ENCODE assay signal across 25 cellular contexts in genomic region chrX:117215683-117216082, GRCh38.
DNase-seq lines count a peak whose midpoint lies in the region; ATAC-seq, FAIRE-seq and TF ChIP-seq lines count a peak whose summit lies in the region.
"Had no signal": no experiment of that assay in that cellular context is flagged by ENCODE, and none has a peak within 500 bp of the region (broad histone marks: within the 10 kb centered on the region; RNA-seq: fewer than 3 reads in every experiment).

No MANE protein-coding gene starts in this region.

- H3K9me1 ChIP-seq in K562 (ENCODE audit: control insufficient read depth, insufficient read depth, low read length): no peaks in the 10 kb centered on the region

- intact Hi-C loops in HepG2 (cut with micrococcal nuclease; ENCODE audit: unreplicated experiment) (no loop called here), right lobe of liver (cut with DNase I) (no loop called here), K562 (cut with micrococcal nuclease) (no loop called here)

- H3K27me3 ChIP-seq in HepG2 (ENCODE audit: control insufficient read depth in 1 of 2, insufficient read depth in 2 of 2, low read length in 2 of 2) (no peaks in the 10 kb centered on the region), right lobe of liver (peaks cover 0 to 4% of the 10 kb centered on the region in 2 donors), K562 (ENCODE audit: control insufficient read depth in 2 of 2, insufficient read depth in 2 of 2, low read length in 2 of 2) (no peaks in the 10 kb centered on the region), osteoblast (ENCODE audit: insufficient read depth, low read length) (no peaks in the 10 kb centered on the region)
- H3K27me3 ChIP-seq: BE2C, BLaER1 had no signal

- H3K9ac ChIP-seq in HepG2 (ENCODE audit: insufficient read depth, low read depth, low read length) (no peak overlapping the region), K562 (ENCODE audit: insufficient read depth in 1 of 2, low read depth in 2 of 2, low read length in 2 of 2) (no peak overlapping the region)
- H3K9ac ChIP-seq: BLaER1 had no signal

- H4K20me1 ChIP-seq in HepG2 (ENCODE audit: insufficient read depth, low read length) (no peaks in the 10 kb centered on the region), K562 (replicated peaks; ENCODE audit: control insufficient read depth, insufficient read depth, low read length) (no peaks in the 10 kb centered on the region), osteoblast (ENCODE audit: insufficient read depth, low read length) (no peaks in the 10 kb centered on the region)
- H4K20me1 ChIP-seq: BLaER1 had no signal

- 0% methylated on average over 1 of the region's 1 CpG for WGBS in HepG2 (ENCODE audit: low lambda C conversion rate)
- WGBS in right lobe of liver (ENCODE audit: insufficient coverage, low coverage, low lambda C conversion rate, missing lambda C conversion rate): 83% methylated on average over 1 of the region's 1 CpG
- WGBS in K562 (ENCODE audit: insufficient coverage, low coverage, missing lambda C conversion rate): 0% methylated on average over 1 of the region's 1 CpG

- ATAC-seq in HepG2 (no peak), right lobe of liver (no peak), K562 (no peak), GM18870 (IDR thresholded peaks at IDR 0.05; ENCODE audit: unreplicated experiment) (no peak)
- ATAC-seq: GM12878 had no signal

- H3K27ac ChIP-seq in HepG2 (ENCODE audit: extremely low read length, insufficient read depth, low read length) (no peak overlapping the region), right lobe of liver (no peak overlapping the region), K562 (ENCODE audit: extremely low read depth, low read depth, low read length) (no peak overlapping the region), osteoblast (ENCODE audit: low read depth, low read length) (no peak overlapping the region)
- H3K27ac ChIP-seq: 22Rv1, BLaER1 had no signal

- FAIRE-seq in HepG2 (lab: Jason Lieb, UNC): no peak
- FAIRE-seq in K562 (lab: Jason Lieb, UNC): no peak
- FAIRE-seq: GM12878, GM12892, GM18507 had no signal

- in situ Hi-C loops in HepG2 (cut with HindIII; ENCODE audit: extremely low pct_ligation_motif_present, low pct_unique_long_range_greater_than_20kb): no loop called here
- in situ Hi-C loops in K562 (cut with MboI): no loop called here

- H2AFZ ChIP-seq in HepG2 (ENCODE audit: low read length) (no peak overlapping the region), K562 (ENCODE audit: low read depth, low read length) (no peak overlapping the region), osteoblast (ENCODE audit: low read length) (no peak overlapping the region)

- no peaks in the 10 kb centered on the region for H3K4me1 ChIP-seq in HepG2 (ENCODE audit: insufficient read depth, low read length)
- no peaks in the 10 kb centered on the region for H3K4me1 ChIP-seq in right lobe of liver
- H3K4me1 ChIP-seq in K562 (replicated peaks in 1 of 2; ENCODE audit: control insufficient read depth in 2 of 2, insufficient read depth in 2 of 2, low read length in 2 of 2): no peaks in the 10 kb centered on the region
- no peaks in the 10 kb centered on the region for H3K4me1 ChIP-seq in osteoblast (ENCODE audit: insufficient read depth, low read length)
- H3K4me1 ChIP-seq: BE2C, BLaER1 had no signal

- H3K9me3 ChIP-seq in HepG2 (ENCODE audit: low read length) (no peaks in the 10 kb centered on the region), right lobe of liver (no peaks in the 10 kb centered on the region), K562 (replicated peaks; ENCODE audit: control insufficient read depth, insufficient read depth, low read depth, low read length) (no peaks in the 10 kb centered on the region), osteoblast (ENCODE audit: low read depth, low read length) (no peaks in the 10 kb centered on the region)
- H3K9me3 ChIP-seq: BE2C, BLaER1 had no signal

- CTCF ChIA-PET in HepG2 (lab: Yijun Ruan, JAX; ENCODE audit: low intra/inter-chr PET ratio, low total read pairs): no interaction called here
- CTCF ChIA-PET in K562 (lab: Yijun Ruan, JAX; ENCODE audit: low intra/inter-chr PET ratio): no interaction called here

- H3K36me3 ChIP-seq in HepG2 (replicated peaks in 1 of 2; ENCODE audit: control insufficient read depth in 1 of 2, insufficient read depth in 2 of 2, low read length in 2 of 2) (no peaks in the 10 kb centered on the region), right lobe of liver (no peaks in the 10 kb centered on the region), K562 (ENCODE audit: control insufficient read depth, insufficient read depth, low read length) (no peaks in the 10 kb centered on the region), osteoblast (ENCODE audit: insufficient read depth, low read length) (no peaks in the 10 kb centered on the region)
- H3K36me3 ChIP-seq: BE2C, BLaER1 had no signal

- H3K4me2 ChIP-seq in HepG2 (ENCODE audit: low read depth, low read length): no peak overlapping the region
- no peak overlapping the region for H3K4me2 ChIP-seq in K562 (ENCODE audit: insufficient read depth, low read length)
- H3K4me2 ChIP-seq in osteoblast (ENCODE audit: insufficient read depth, low read length): no peak overlapping the region
- H3K4me2 ChIP-seq: BLaER1 had no signal

- TF ChIP-seq RAD21 in HepG2 (CRISPR knock-in tag; IDR thresholded peaks at IDR 0.05) (no peak), K562 (CRISPR knock-in tag; conservative IDR thresholded peaks at IDR 0.05 in 1 of 2, IDR thresholded peaks at IDR 0.05 in 1 of 2) (no peak)

- TF ChIP-seq POLR2A in HepG2 (IDR thresholded peaks at IDR 0.05; ENCODE audit: insufficient read depth in 1 of 2, low read depth in 2 of 2, low read length in 2 of 2): no peak
- TF ChIP-seq POLR2A in right lobe of liver (IDR thresholded peaks at IDR 0.05): no peak
- TF ChIP-seq POLR2A in K562 (conservative IDR thresholded peaks at IDR 0.05): no peak

- POLR2A ChIA-PET in HepG2 (lab: Yijun Ruan, JAX) (no interaction called here), K562 (lab: Yijun Ruan, JAX) (no interaction called here)

- TF ChIP-seq CTCF in HepG2 (CRISPR knock-in tag; IDR thresholded peaks at IDR 0.05): no peak
- no peak for TF ChIP-seq CTCF in right lobe of liver (IDR thresholded peaks at IDR 0.05)
- TF ChIP-seq CTCF in K562 (IDR thresholded peaks at IDR 0.05 in 2 of 3, conservative IDR thresholded peaks at IDR 0.05 in 1 of 3; ENCODE audit: insufficient read depth in 2 of 3, low read depth in 1 of 3, low read length in 3 of 3): no peak
- no peak for TF ChIP-seq CTCF in osteoblast (IDR thresholded peaks at IDR 0.05; ENCODE audit: extremely low read depth, low read depth, low read length)

- H3K79me2 ChIP-seq in HepG2 (ENCODE audit: insufficient read depth, low read length): no peaks in the 10 kb centered on the region
- no peaks in the 10 kb centered on the region for H3K79me2 ChIP-seq in K562 (ENCODE audit: control insufficient read depth, insufficient read depth, low read length)
- H3K79me2 ChIP-seq in osteoblast (ENCODE audit: insufficient read depth, low read length): no peaks in the 10 kb centered on the region

- H3K4me3 ChIP-seq in HepG2 (replicated peaks in 1 of 3; ENCODE audit: insufficient read depth in 1 of 3, low read depth in 2 of 3, low read length in 3 of 3) (no peak overlapping the region), right lobe of liver (no peak overlapping the region), K562 (no peak overlapping the region), osteoblast (ENCODE audit: insufficient read depth, low read length) (no peak overlapping the region)
- H3K4me3 ChIP-seq: BLaER1, GM12878 had no signal

- TF ChIP-seq EP300 in HepG2 (IDR thresholded peaks at IDR 0.05; ENCODE audit: low read depth in 2 of 2, low read length in 2 of 2) (no peak), HepG2 (CRISPR knock-in tag; IDR thresholded peaks at IDR 0.05; ENCODE audit: borderline replicate concordance) (no peak), K562 (IDR thresholded peaks at IDR 0.05; ENCODE audit: low read length) (no peak)

- DNase-seq in HepG2 (ENCODE audit: low spot score) (no peak), right lobe of liver (no peak), K562 (ENCODE audit: extremely low read depth in 1 of 4, low spot score in 3 of 4) (no peak), osteoblast (ENCODE audit: insufficient read length, low spot score, missing footprints) (peak; percentile 1)
- DNase-seq in activated CD4-positive, CD25-positive, alpha-beta regulatory T cell (lab: John Stamatoyannopoulos, UW): no peak
- DNase-seq: ACHN; BE2C; C1 segment of cervical spinal cord; CD4-positive, alpha-beta memory T cell; CD4-positive, CD25-positive, alpha-beta regulatory T cell; CD8-positive, alpha-beta memory T cell; COR-L47; DMS 273 treated with DMSO at 0.1 percent for 48 hours; DMS153; DMS53; DMS79; DND-41; EL; GDM1 had no signal

- BruUV-seq in HepG2 (replicated peaks; lab: Mats Ljungman, UMichigan): no TSS peak
- BruUV-seq in K562 (replicated peaks; lab: Mats Ljungman, UMichigan): no TSS peak

TF ChIP-seq in HepG2, 621 proteins besides CTCF, POLR2A, EP300 and RAD21:
- TF ChIP-seq MAFF (IDR thresholded peaks at IDR 0.05; ENCODE audit: low read depth, low read length) (peak; percentile 56; the same call in 1 of the 2 replicates), MAFK (conservative IDR thresholded peaks at IDR 0.05 in 1 of 2, IDR thresholded peaks at IDR 0.05 in 1 of 2; ENCODE audit: low read length in 2 of 2) (peak in 1 of 2 experiments; percentile 71; a peak in 2 of 4 replicates), KLF9 (CRISPR knock-in tag; IDR thresholded peaks at IDR 0.05; ENCODE audit: low read depth) (no peak)

TF ChIP-seq in K562, 482 proteins besides CTCF, POLR2A, EP300 and RAD21:
- TF ChIP-seq FOXA3 (CRISPR knock-in tag; conservative IDR thresholded peaks at IDR 0.05 in 1 of 2, IDR thresholded peaks at IDR 0.05 in 1 of 2) (no peak), ZNF316 (IDR thresholded peaks at IDR 0.05) (peak; percentile 21; the same call in 1 of the 2 replicates), MAFK (IDR thresholded peaks at IDR 0.05; ENCODE audit: low read length) (0 out of 2 replicates have a peak, but pooled peaks have one; percentile 24)

Comparison
In these comparisons a context has a peak if more than half of its experiments do, and no peak if none do; other contexts are left out.
1. Of the 241 proteins assayed by ChIP-seq in both HepG2 and K562: peak only in HepG2: MAFF; only in K562: none; in both: none; in neither: 239; mixed calls (peak in some experiments, not most) for 1.